Comparison of ENCODE assay signal across 8 cellular contexts in the genomic region with DNA sequence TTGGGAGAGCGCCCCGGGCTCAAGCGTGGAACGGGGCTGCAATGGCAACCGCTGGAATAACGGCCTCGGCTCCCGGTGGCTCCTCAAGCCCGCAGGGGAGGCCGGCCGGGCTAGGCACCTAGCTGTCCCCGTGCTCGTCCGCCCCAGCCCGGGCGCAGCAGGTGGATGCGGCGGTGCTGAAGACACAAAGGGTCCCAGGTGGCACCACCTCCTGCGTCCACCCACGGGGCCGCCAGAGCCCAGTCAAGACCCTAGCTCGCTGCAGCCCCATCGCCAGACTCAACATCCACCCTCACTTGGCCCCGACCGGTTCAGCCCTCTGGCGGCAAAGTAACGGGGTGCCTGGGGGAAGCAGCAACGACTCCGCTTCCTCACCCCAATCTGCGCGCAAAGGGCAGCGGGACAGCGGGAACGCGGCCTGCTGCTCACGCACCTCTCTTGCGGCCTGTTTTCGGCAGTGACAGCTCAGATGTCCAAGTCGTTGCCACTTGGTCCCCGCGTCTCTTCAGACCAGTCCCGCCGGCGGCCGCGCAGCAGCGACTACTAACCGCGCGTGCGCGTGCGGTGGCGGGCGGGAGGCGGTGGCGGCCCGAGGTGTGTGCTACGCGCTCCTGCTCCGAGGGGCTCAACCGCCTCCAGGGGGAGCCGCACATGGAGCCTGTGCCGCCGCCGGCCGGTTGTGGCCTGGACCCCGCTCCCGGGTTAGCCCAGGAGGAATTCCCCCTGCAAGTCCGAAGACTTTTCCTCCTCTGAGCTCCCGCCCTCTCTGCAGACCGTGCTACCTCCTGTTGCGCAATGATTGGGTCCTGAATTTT. TPM values are rescaled to one million over a fixed set of nuclear protein-coding genes. Genes with fewer than 3 reads are reported as not detected.
DNase-seq lines count a peak whose midpoint lies in the region; ATAC-seq and TF ChIP-seq lines count a peak whose summit lies in the region.

A gene with protein sequence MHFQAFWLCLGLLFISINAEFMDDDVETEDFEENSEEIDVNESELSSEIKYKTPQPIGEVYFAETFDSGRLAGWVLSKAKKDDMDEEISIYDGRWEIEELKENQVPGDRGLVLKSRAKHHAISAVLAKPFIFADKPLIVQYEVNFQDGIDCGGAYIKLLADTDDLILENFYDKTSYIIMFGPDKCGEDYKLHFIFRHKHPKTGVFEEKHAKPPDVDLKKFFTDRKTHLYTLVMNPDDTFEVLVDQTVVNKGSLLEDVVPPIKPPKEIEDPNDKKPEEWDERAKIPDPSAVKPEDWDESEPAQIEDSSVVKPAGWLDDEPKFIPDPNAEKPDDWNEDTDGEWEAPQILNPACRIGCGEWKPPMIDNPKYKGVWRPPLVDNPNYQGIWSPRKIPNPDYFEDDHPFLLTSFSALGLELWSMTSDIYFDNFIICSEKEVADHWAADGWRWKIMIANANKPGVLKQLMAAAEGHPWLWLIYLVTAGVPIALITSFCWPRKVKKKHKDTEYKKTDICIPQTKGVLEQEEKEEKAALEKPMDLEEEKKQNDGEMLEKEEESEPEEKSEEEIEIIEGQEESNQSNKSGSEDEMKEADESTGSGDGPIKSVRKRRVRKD (minus strand): TSS at position 545 of the 815 bp plus-strand sequence. CDS start 14,570 bp downstream, outside the sequence.

- no TSS peak for BruUV-seq in PC-9 (replicated peaks; lab: Mats Ljungman, UMichigan)

- H3K27ac ChIP-seq in PC-9, result peak within 1 kb of the TSS; percentile 72

- peak within 1 kb of the TSS; percentile 93 for H2AFZ ChIP-seq in PC-9

- H3K4me1 ChIP-seq in PC-9 (replicated peaks; ENCODE audit: insufficient read depth), result no peaks in the 10 kb centered on the region

- ATAC-seq in GM21723 (IDR thresholded peaks at IDR 0.05; ENCODE audit: unreplicated experiment), result peak; percentile 88

- peak within 1 kb of the TSS; percentile 70 for H3K4me3 Mint-ChIP-seq in activated naive CD4-positive, alpha-beta T cell treated with anti-CD3 and anti-CD28 coated beads, Interleukin-2, amount 10 ng/mL, durations not matched to agents 7 days and 5 days
- H3K4me3 Mint-ChIP-seq in type B pancreatic cell, result peak within 1 kb of the TSS; percentile 88

- H4K20me1 ChIP-seq in PC-9 (ENCODE audit: insufficient read depth), result no peaks in the 10 kb centered on the region

- CTCF ChIA-PET in PC-9 (lab: Charles Lee), result no interaction called here
- CTCF ChIA-PET in activated naive CD4-positive, alpha-beta T cell treated with anti-CD3 and anti-CD28 coated beads, Interleukin-2, amount 10 ng/mL, durations not matched to agents 7 days and 5 days (lab: Charles Lee), result interaction anchor here (0.8 to 1.7 kb wide), 4 partner anchors 54 to 140 kb away, joined by 3 to 8 read pairs (median 3); partner anchors contain the start of gene SCOC

- no peaks in the 10 kb centered on the region for H3K36me3 Mint-ChIP-seq in activated naive CD4-positive, alpha-beta T cell treated with anti-CD3 and anti-CD28 coated beads, Interleukin-2, amount 10 ng/mL, durations not matched to agents 7 days and 5 days
- H3K36me3 Mint-ChIP-seq in type B pancreatic cell, result no peaks in the 10 kb centered on the region

- TF ChIP-seq CTCF in PC-9 (conservative IDR thresholded peaks at IDR 0.05) (peak; percentile 47; the same call in 1 of the 2 replicates), type B pancreatic cell (conservative IDR thresholded peaks at IDR 0.05) (peak; percentile 75)

- H3K9me3 ChIP-seq in PC-9 (ENCODE audit: insufficient read depth, low read depth), result no peaks in the 10 kb centered on the region

- H3K9me2 ChIP-seq in PC-9 (ENCODE audit: insufficient read depth), result no peaks in the 10 kb centered on the region

- no peak within 1 kb of the TSS for H3K27ac Mint-ChIP-seq in activated naive CD4-positive, alpha-beta T cell treated with anti-CD3 and anti-CD28 coated beads, Interleukin-2, amount 10 ng/mL, durations not matched to agents 7 days and 5 days
- peak within 1 kb of the TSS; percentile 38 for H3K27ac Mint-ChIP-seq in type B pancreatic cell

- H3K4me3 ChIP-seq in Jurkat, Clone E6-1 (ENCODE audit: low read length), result peak within 1 kb of the TSS; percentile 81
- peak within 1 kb of the TSS; percentile 68 for H3K4me3 ChIP-seq in PC-9

- POLR2A ChIA-PET in PC-9 (lab: Charles Lee; ENCODE audit: unreplicated experiment), result no interaction called here

- peak within 1 kb of the TSS; percentile 88 for H3K4me2 ChIP-seq in PC-9

- H3K4me1 Mint-ChIP-seq in activated naive CD4-positive, alpha-beta T cell treated with anti-CD3 and anti-CD28 coated beads, Interleukin-2, amount 10 ng/mL, durations not matched to agents 7 days and 5 days, result peaks cover 9% of the 10 kb centered on the region
- no peaks in the 10 kb centered on the region for H3K4me1 Mint-ChIP-seq in type B pancreatic cell (ENCODE audit: unreplicated experiment)

- H3K27me3 ChIP-seq in PC-9 (ENCODE audit: insufficient read depth, low read depth), result no peaks in the 10 kb centered on the region

- peaks cover 49% of the 10 kb centered on the region for H3K27me3 Mint-ChIP-seq in activated naive CD4-positive, alpha-beta T cell treated with anti-CD3 and anti-CD28 coated beads, Interleukin-2, amount 10 ng/mL, durations not matched to agents 7 days and 5 days
- H3K27me3 Mint-ChIP-seq in type B pancreatic cell, result peaks cover 41% of the 10 kb centered on the region

- DNase-seq in DMS53 treated with DMSO at 0.1 percent for 48 hours (lab: John Stamatoyannopoulos, UW; ENCODE audit: unreplicated experiment), result peak; percentile 48
- DNase-seq in Jurkat, Clone E6-1 (ENCODE audit: low read depth, low spot score), result peak; percentile 59
- DNase-seq in PC-9, result peak in 1 of 2 experiments; percentile 66
- peak; percentile 60 for DNase-seq in activated naive CD4-positive, alpha-beta T cell treated with anti-CD3 and anti-CD28 coated beads, Interleukin-2, amount 10 ng/mL, durations not matched to agents 7 days and 5 days
- peak; percentile 86 for DNase-seq in glomerular visceral epithelial cell (ENCODE audit: extremely low spot score)
- peak; percentile 6 for DNase-seq in non-pigmented ciliary epithelial cell (ENCODE audit: low read depth)
- DNase-seq in type B pancreatic cell (ENCODE audit: extremely low spot score, unreplicated experiment), result peak; percentile 89

- H3K36me3 ChIP-seq in PC-9 (ENCODE audit: low read depth), result no peaks in the 10 kb centered on the region

- H3K9me3 Mint-ChIP-seq in activated naive CD4-positive, alpha-beta T cell treated with anti-CD3 and anti-CD28 coated beads, Interleukin-2, amount 10 ng/mL, durations not matched to agents 7 days and 5 days, result no peaks in the 10 kb centered on the region
- no peaks in the 10 kb centered on the region for H3K9me3 Mint-ChIP-seq in type B pancreatic cell

- intact Hi-C loops in PC-9 (cut with micrococcal nuclease; ENCODE audit: unreplicated experiment), result no loop called here

- no peaks in the 10 kb centered on the region for H3K79me2 ChIP-seq in PC-9 (ENCODE audit: low read depth)

- H3F3A ChIP-seq in PC-9 (ENCODE audit: insufficient read depth, low read depth), result no peaks in the 10 kb centered on the region

RNA-seq across cellular contexts. Expression of the gene that starts here (rescaled TPM):
- 8.1 TPM for polyA plus RNA-seq in Jurkat, Clone E6-1 (2012; ENCODE audit: insufficient read depth, insufficient read length)
- 0.35 and 0.38 TPM in 2 replicates for total RNA-seq in PC-9 (2021)
- 3.0 and 6.4 TPM in 2 replicates for total RNA-seq in type B pancreatic cell (ENCODE audit: low replicate concordance)
